ENCODE assay signal across 9 cellular contexts in genomic region chr17:58339775-58340622, GRCh38. TPM values are rescaled to one million over a fixed set of nuclear protein-coding genes. Genes with fewer than 3 reads are reported as not detected.
DNase-seq lines count a peak whose midpoint lies in the region; ATAC-seq and TF ChIP-seq lines count a peak whose summit lies in the region.
"Had no signal": no experiment of that assay in that cellular context is flagged by ENCODE, and none has a peak within 500 bp of the region (broad histone marks: within the 10 kb centered on the region; RNA-seq: fewer than 3 reads in every experiment).

No MANE protein-coding gene starts in this region.

- peak; percentile 52 for DNase-seq in activated CD4-positive, alpha-beta T cell treated with anti-CD3 and anti-CD28 coated beads for 36 hours
- DNase-seq in activated CD4-positive, alpha-beta T cell treated with anti-CD3 and anti-CD28 coated beads for 1 hour = no peak
- peak in 1 of 34 experiments; percentile 18 for DNase-seq in T-cell
- DNase-seq in glutamatergic neuron = no peak
- no peak for DNase-seq in stimulated activated naive B cell treated with anti-CD40 and anti-IgM and Interleukin-4, amounts not matched to agents 10 μg/mL and 1 μg/mL and 100 μg/mL, for 72 hours
- DNase-seq in DMS 273 treated with DMSO at 0.1 percent for 48 hours (lab: John Stamatoyannopoulos, UW) = no peak
- no peak for DNase-seq in DMS153 treated with DMSO at 0.1 percent for 48 hours (lab: John Stamatoyannopoulos, UW; ENCODE audit: unreplicated experiment)
- DNase-seq in NCI-H1694 (lab: John Stamatoyannopoulos, UW) = no peak

- ATAC-seq in activated CD4-positive, alpha-beta T cell treated with anti-CD3 and anti-CD28 coated beads for 36 hours = no peak
- no peak for ATAC-seq in T-cell (replicated peaks in 1 of 4)
- no peak for ATAC-seq in stimulated activated naive B cell treated with anti-CD40 and anti-IgM and Interleukin-4, amounts not matched to agents 10 μg/mL and 1 μg/mL and 100 μg/mL, for 72 hours (replicated peaks)

- H3K27me3 Mint-ChIP-seq in activated CD4-positive, alpha-beta T cell treated with anti-CD3 and anti-CD28 coated beads for 36 hours = no peaks in the 10 kb centered on the region
- no peaks in the 10 kb centered on the region for H3K27me3 Mint-ChIP-seq in T-cell
- H3K27me3 Mint-ChIP-seq in glutamatergic neuron (ENCODE audit: unreplicated experiment) = peaks cover 6% of the 10 kb centered on the region
- no peaks in the 10 kb centered on the region for H3K27me3 Mint-ChIP-seq in stimulated activated naive B cell treated with anti-CD40 and anti-IgM and Interleukin-4, amounts not matched to agents 10 μg/mL and 1 μg/mL and 100 μg/mL, for 72 hours

- CTCF ChIA-PET in activated CD4-positive, alpha-beta T cell treated with anti-CD3 and anti-CD28 coated beads for 36 hours (lab: Charles Lee) = interaction anchor here (0.6 to 4.8 kb wide), 6 partner anchors 8 to 77 kb away, joined by 3 to 34 read pairs (median 6); partner anchors contain the start of genes RNF43 and SUPT4H1
- CTCF ChIA-PET in T-cell (lab: Charles Lee) = interaction anchor here (0.5 to 9.6 kb wide), 4 partner anchors 11 to 1624 kb away, joined by 3 to 191 read pairs (median 6); partner anchors contain the start of gene RNFT1 (in 1 of the 2)

- TF ChIP-seq CTCF in glutamatergic neuron (IDR thresholded peaks at IDR 0.05; ENCODE audit: partially characterized antibody, unreplicated experiment) = no peak

- H3K9me3 Mint-ChIP-seq in activated CD4-positive, alpha-beta T cell treated with anti-CD3 and anti-CD28 coated beads for 36 hours (ENCODE audit: low read depth) = no peaks in the 10 kb centered on the region
- no peaks in the 10 kb centered on the region for H3K9me3 Mint-ChIP-seq in T-cell
- peaks cover 6% of the 10 kb centered on the region for H3K9me3 Mint-ChIP-seq in glutamatergic neuron (ENCODE audit: unreplicated experiment)
- H3K9me3 Mint-ChIP-seq in stimulated activated naive B cell treated with anti-CD40 and anti-IgM and Interleukin-4, amounts not matched to agents 10 μg/mL and 1 μg/mL and 100 μg/mL, for 72 hours = peaks cover 0 to 2% of the 10 kb centered on the region in 2 donors

- intact Hi-C loops in activated CD4-positive, alpha-beta T cell treated with anti-CD3 and anti-CD28 coated beads for 36 hours (cut with DNase I, micrococcal nuclease) = loop anchor here (2.0 to 10.0 kb wide), 15 partner anchors 13 to 1502 kb away; partner anchors contain the start of genes CLTC (in 1 of the 2), DYNLL2 (in 1 of the 2), MRPS23 (in 1 of the 2) and PRR11 (in 1 of the 2)

- H3K27ac Mint-ChIP-seq in activated CD4-positive, alpha-beta T cell treated with anti-CD3 and anti-CD28 coated beads for 36 hours = peak overlapping the region; percentile 99
- H3K27ac Mint-ChIP-seq in T-cell (peak overlapping the region; percentile 98 to 99), glutamatergic neuron (ENCODE audit: unreplicated experiment) (peak overlapping the region; percentile 79)
- H3K27ac Mint-ChIP-seq in stimulated activated naive B cell treated with anti-CD40 and anti-IgM and Interleukin-4, amounts not matched to agents 10 μg/mL and 1 μg/mL and 100 μg/mL, for 72 hours = peak overlapping the region; percentile 100

- peaks cover 42% of the 10 kb centered on the region for H3K4me1 Mint-ChIP-seq in activated CD4-positive, alpha-beta T cell treated with anti-CD3 and anti-CD28 coated beads for 36 hours
- peaks cover 86 to 99% (median 96%) of the 10 kb centered on the region in 3 donors for H3K4me1 Mint-ChIP-seq in T-cell
- H3K4me1 Mint-ChIP-seq in glutamatergic neuron (ENCODE audit: low read depth, unreplicated experiment) = peaks cover 20% of the 10 kb centered on the region
- H3K4me1 Mint-ChIP-seq in stimulated activated naive B cell treated with anti-CD40 and anti-IgM and Interleukin-4, amounts not matched to agents 10 μg/mL and 1 μg/mL and 100 μg/mL, for 72 hours = peaks cover 63 to 95% of the 10 kb centered on the region in 2 donors

- H3K4me3 Mint-ChIP-seq in activated CD4-positive, alpha-beta T cell treated with anti-CD3 and anti-CD28 coated beads for 36 hours = peak overlapping the region; percentile 100
- H3K4me3 Mint-ChIP-seq in T-cell = peak overlapping the region; percentile 99 to 100 (median 100)
- no peak overlapping the region for H3K4me3 Mint-ChIP-seq in glutamatergic neuron (ENCODE audit: unreplicated experiment)
- H3K4me3 Mint-ChIP-seq in stimulated activated naive B cell treated with anti-CD40 and anti-IgM and Interleukin-4, amounts not matched to agents 10 μg/mL and 1 μg/mL and 100 μg/mL, for 72 hours = peak overlapping the region; percentile 100

- H3K36me3 Mint-ChIP-seq in activated CD4-positive, alpha-beta T cell treated with anti-CD3 and anti-CD28 coated beads for 36 hours (ENCODE audit: low read depth) = peaks cover 72% of the 10 kb centered on the region
- H3K36me3 Mint-ChIP-seq in T-cell = peaks cover 14% of the 10 kb centered on the region
- no peaks in the 10 kb centered on the region for H3K36me3 Mint-ChIP-seq in glutamatergic neuron (ENCODE audit: unreplicated experiment)
- peaks cover 54 to 64% of the 10 kb centered on the region in 2 donors for H3K36me3 Mint-ChIP-seq in stimulated activated naive B cell treated with anti-CD40 and anti-IgM and Interleukin-4, amounts not matched to agents 10 μg/mL and 1 μg/mL and 100 μg/mL, for 72 hours

- POLR2A ChIA-PET in activated CD4-positive, alpha-beta T cell treated with anti-CD3 and anti-CD28 coated beads for 36 hours (lab: Charles Lee) = interaction anchor here (0.6 to 8.7 kb wide), 9 partner anchors 8 to 291 kb away, joined by 4 to 172 read pairs (median 7); partner anchors contain the start of gene SUPT4H1
- POLR2A ChIA-PET in T-cell (lab: Charles Lee) = interaction anchor here in 1 of 2 donors (0.6 to 1.0 kb wide), 2 partner anchors 22 to 1090 kb away, joined by 3 to 9 read pairs; no protein-coding TSS in a partner anchor

RNA-seq across cellular contexts. Expression of gene TSPOAP1, which starts 11.4 kb away (rescaled TPM):
- total RNA-seq in activated CD4-positive, alpha-beta T cell treated with anti-CD3 and anti-CD28 coated beads for 36 hours = 10 to 100 TPM; 11.8 to 12.4 TPM
- total RNA-seq in T-cell (10 to 100 TPM; 15.6 to 62.7 (median 19.9) TPM), glutamatergic neuron (ENCODE audit: unreplicated experiment) (39.7 TPM)

RNA-seq across cellular contexts. Expression of gene SUPT4H1, which starts 12.0 kb away (rescaled TPM):
- total RNA-seq in activated CD4-positive, alpha-beta T cell treated with anti-CD3 and anti-CD28 coated beads for 36 hours = 100 to 1,000 TPM; 106 to 129 TPM
- total RNA-seq in T-cell (10 to 100 TPM; 40.5 to 77.3 (median 63.2) TPM), glutamatergic neuron (ENCODE audit: unreplicated experiment) (82.1 TPM)

RNA-seq across cellular contexts. Expression of gene MPO, which starts 59.3 kb away (rescaled TPM):
- total RNA-seq in activated CD4-positive, alpha-beta T cell treated with anti-CD3 and anti-CD28 coated beads for 36 hours = under 1 TPM in 1 of 2 experiments, not detected in 1; 0.07 TPM
- total RNA-seq in T-cell = 1 to 10 TPM in 4 of 5 donors, under 1 TPM in 1; 0.32 to 1.9 (median 1.1) TPM
- not detected for total RNA-seq in glutamatergic neuron (ENCODE audit: unreplicated experiment)
- total RNA-seq: chondrocyte had no signal
